Comparison of ENCODE assay signal across 1 cellular context in genomic region chr10:80659284-80659683, GRCh38.
TF ChIP-seq lines count a peak whose summit lies in the region.

No MANE protein-coding gene starts in this region.

TF ChIP-seq in GM23338, 12 proteins besides CTCF, POLR2A, EP300 and RAD21 (continued from another document):
- TF ChIP-seq ETS1 (IDR thresholded peaks at IDR 0.05): no peak
TF ChIP-seq in GM23338: peak in this region for 0.
